9 cellular contexts compared by ENCODE assay signal in genomic region chr5:143826909-143827514, GRCh38. TPM values are rescaled to one million over a fixed set of nuclear protein-coding genes. Genes with fewer than 3 reads are reported as not detected.
DNase-seq lines count a peak whose midpoint lies in the region; ATAC-seq and TF ChIP-seq lines count a peak whose summit lies in the region.
"Had no signal": no experiment of that assay in that cellular context is flagged by ENCODE, and none has a peak within 500 bp of the region (broad histone marks: within the 10 kb centered on the region; RNA-seq: fewer than 3 reads in every experiment).

No MANE protein-coding gene starts in this region.

- no peak for TF ChIP-seq CTCF in tibial artery (IDR thresholded peaks at IDR 0.05)
- no peak for TF ChIP-seq CTCF in omental fat pad (IDR thresholded peaks at IDR 0.05)

- H3K27ac ChIP-seq in tibial artery: no peak overlapping the region

- H3K4me1 ChIP-seq in tibial artery: peaks cover 0 to 6% (median 0%) of the 10 kb centered on the region in 4 donors

- peak; percentile 72 for ATAC-seq in GM19324 (IDR thresholded peaks at IDR 0.05; ENCODE audit: low FRiP score, unreplicated experiment)
- ATAC-seq in HG03139 (IDR thresholded peaks at IDR 0.05; ENCODE audit: unreplicated experiment): peak; percentile 78
- ATAC-seq in omental fat pad (ENCODE audit: low FRiP score): no peak
- no peak for ATAC-seq in left colon

- H3K4me3 ChIP-seq in tibial artery: no peak overlapping the region

- no peaks in the 10 kb centered on the region for H3K27me3 ChIP-seq in tibial artery

- DNase-seq in DMS153 treated with DMSO at 0.1 percent for 48 hours (lab: John Stamatoyannopoulos, UW; ENCODE audit: unreplicated experiment) (peak; percentile 49), OCI-M1 (lab: John Stamatoyannopoulos, UW) (peak; percentile 40), tibial artery (no peak), omental fat pad (ENCODE audit: low spot score) (no peak), left colon (no peak)
- DNase-seq in stimulated activated CD4-positive, alpha-beta T cell treated with anti-CD3 and anti-CD28 coated beads, Interleukin-4, amount 100 ng/mL, for 24 hours: peak; percentile 48

- H3K36me3 ChIP-seq in tibial artery: no peaks in the 10 kb centered on the region

- H3K9me3 ChIP-seq in tibial artery: no peaks in the 10 kb centered on the region

- intact Hi-C loops in tibial artery (cut with DNase I; ENCODE audit: low total_unique reads) (loop anchor here (5.0 to 10.0 kb wide), 3 partner anchors 425 to 905 kb away; partner anchors contain the start of gene NR3C1), left colon (cut with DNase I, micrococcal nuclease) (loop anchor here in 1 of 2 donors (5.0 to 10.0 kb wide), 2 partner anchors 822 to 905 kb away; no protein-coding TSS in a partner anchor)

RNA-seq across cellular contexts. Expression of gene HMHB1, which starts 15.1 kb away (rescaled TPM):
- not detected for total RNA-seq in omental fat pad
- not detected for total RNA-seq in left colon
- total RNA-seq: myocyte had no signal

Comparison
In these comparisons a context has a peak if more than half of its experiments do, and no peak if none do; other contexts are left out.
1. DNase-seq: peak in DMS153 treated with DMSO at 0.1 percent for 48 hours (single experiment), OCI-M1 (single experiment) and stimulated activated CD4-positive, alpha-beta T cell treated with anti-CD3 and anti-CD28 coated beads, Interleukin-4, amount 100 ng/mL, for 24 hours (single experiment); none in tibial artery (0 of 2), omental fat pad (single experiment) and left colon (0 of 2).
2. ATAC-seq: peak in GM19324 (single experiment) and HG03139 (single experiment); none in omental fat pad (single experiment) and left colon (single experiment).